8 cellular contexts compared by ENCODE assay signal in the genomic region with DNA sequence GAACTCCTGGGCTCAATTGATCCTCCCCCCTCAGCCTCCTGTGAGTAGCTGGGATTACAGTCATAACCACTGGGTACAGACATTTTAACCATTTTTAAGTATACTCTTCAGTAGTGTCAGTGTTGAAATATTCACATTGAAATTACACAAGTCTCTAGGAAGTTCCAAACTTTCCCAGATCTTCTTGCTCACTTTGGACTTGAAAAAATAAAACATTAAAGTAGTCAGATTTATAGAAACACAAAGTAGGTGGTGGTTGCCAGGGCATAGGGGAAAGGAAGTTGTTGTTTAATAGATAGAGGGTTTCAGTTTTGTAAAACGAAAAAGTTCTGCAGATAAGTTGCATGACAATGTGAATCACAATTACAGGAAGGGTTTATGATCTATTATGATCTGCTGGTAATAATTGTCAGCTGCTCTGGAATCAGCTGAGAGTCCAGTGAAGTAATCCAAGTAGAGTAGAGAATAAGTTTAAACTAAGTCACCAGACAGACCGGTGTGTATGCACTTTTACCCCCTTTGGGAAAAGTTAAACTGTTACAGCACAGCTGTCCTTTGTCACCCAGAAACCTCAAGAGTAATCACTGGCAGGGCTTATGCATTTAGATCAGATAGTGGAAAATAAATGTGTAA. TPM values are rescaled to one million over a fixed set of nuclear protein-coding genes. Genes with fewer than 3 reads are reported as not detected.
DNase-seq lines count a peak whose midpoint lies in the region; ATAC-seq, FAIRE-seq and TF ChIP-seq lines count a peak whose summit lies in the region.

No MANE protein-coding gene starts in this region.

- intact Hi-C loops in pancreas (cut with DNase I): no loop called here

- TF ChIP-seq CTCF in cardiac fibroblast (IDR thresholded peaks at IDR 0.05; ENCODE audit: low read depth, low read length) (no peak), pancreas (IDR thresholded peaks at IDR 0.05) (no peak)

- H3K27ac ChIP-seq in pancreas: peak overlapping the region in 1 of 4 donors; percentile 5

- H3K4me1 ChIP-seq in pancreas: peaks cover 0 to 16% (median 5%) of the 10 kb centered on the region in 3 donors

- peak overlapping the region; percentile 94 for H3K27ac Mint-ChIP-seq in activated T-cell treated with anti-CD3 and anti-CD28 coated beads, Interleukin-2, amount 50 U/mL, for 24 hours

- no peak for FAIRE-seq in pancreas (lab: Jason Lieb, UNC)

- no peaks in the 10 kb centered on the region for H3K27me3 Mint-ChIP-seq in activated T-cell treated with anti-CD3 and anti-CD28 coated beads, Interleukin-2, amount 50 U/mL, for 24 hours

- H3K36me3 Mint-ChIP-seq in activated T-cell treated with anti-CD3 and anti-CD28 coated beads, Interleukin-2, amount 50 U/mL, for 24 hours (ENCODE audit: low read depth): peaks cover 34% of the 10 kb centered on the region

- H3K36me3 ChIP-seq in pancreas: no peaks in the 10 kb centered on the region

- H3K4me3 Mint-ChIP-seq in activated T-cell treated with anti-CD3 and anti-CD28 coated beads, Interleukin-2, amount 50 U/mL, for 24 hours: peak overlapping the region; percentile 49

- H3K27me3 ChIP-seq in pancreas: no peaks in the 10 kb centered on the region

- WGBS in pancreas, 2 donors: 2 to 3% methylated on average over 2 of the region's 2 CpGs

- H3K9me3 ChIP-seq in pancreas: no peaks in the 10 kb centered on the region

- peaks cover 4% of the 10 kb centered on the region for H3K9me3 Mint-ChIP-seq in activated T-cell treated with anti-CD3 and anti-CD28 coated beads, Interleukin-2, amount 50 U/mL, for 24 hours

- peaks cover 79% of the 10 kb centered on the region for H3K4me1 Mint-ChIP-seq in activated T-cell treated with anti-CD3 and anti-CD28 coated beads, Interleukin-2, amount 50 U/mL, for 24 hours (ENCODE audit: low read depth)

- no peak for DNase-seq in activated T-cell treated with anti-CD3 and anti-CD28 coated beads, Interleukin-2, amount 50 U/mL, for 24 hours
- DNase-seq in activated T-cell treated with anti-CD3 and anti-CD28 coated beads, Interleukin-2, amount 50 U/mL, for 1 hour: no peak
- DNase-seq in cardiac fibroblast (ENCODE audit: low read depth in 2 of 2): peak; percentile 60 to 68
- DNase-seq in pancreas: no peak
- DNase-seq in GF-D8 (lab: John Stamatoyannopoulos, UW): no peak
- DNase-seq in SW 1271 (lab: John Stamatoyannopoulos, UW): no peak
- no peak for DNase-seq in stimulated activated CD4-positive, alpha-beta T cell treated with anti-CD3 and anti-CD28 coated beads, Interleukin-12 subunit alpha, Interleukin-12 subunit beta, amount 100 ng/mL, for 4 hours

- H3K4me3 ChIP-seq in cardiac fibroblast (replicated peaks in 1 of 2; ENCODE audit: low read depth in 2 of 2, low read length in 2 of 2): no peak overlapping the region
- H3K4me3 ChIP-seq in pancreas: no peak overlapping the region

- ATAC-seq in HG03354 (IDR thresholded peaks at IDR 0.05; ENCODE audit: poor library complexity, severe bottlenecking, unreplicated experiment) (peak; percentile 86), pancreas (peak in 3 of 4 donors; percentile 66 to 81 (median 72))

RNA-seq across cellular contexts. Expression of a gene that starts 27.4 kb away (rescaled TPM):
- total RNA-seq in pancreas: 10 to 100 TPM; 13.3 to 28.7 (median 17.7) TPM
- polyA plus RNA-seq in pancreas: 1 to 10 TPM; 5.0 to 7.5 TPM

Comparison
In these comparisons a context has a peak if more than half of its experiments do, and no peak if none do; other contexts are left out.
1. DNase-seq: peak in cardiac fibroblast (2 of 2); none in activated T-cell treated with anti-CD3 and anti-CD28 coated beads, Interleukin-2, amount 50 U/mL, for 24 hours (single experiment), activated T-cell treated with anti-CD3 and anti-CD28 coated beads, Interleukin-2, amount 50 U/mL, for 1 hour (single experiment), pancreas (0 of 6), GF-D8 (single experiment), SW 1271 (0 of 2) and stimulated activated CD4-positive, alpha-beta T cell treated with anti-CD3 and anti-CD28 coated beads, Interleukin-12 subunit alpha, Interleukin-12 subunit beta, amount 100 ng/mL, for 4 hours (single experiment).